ENCODE assay signal across 24 cellular contexts in the genomic region with DNA sequence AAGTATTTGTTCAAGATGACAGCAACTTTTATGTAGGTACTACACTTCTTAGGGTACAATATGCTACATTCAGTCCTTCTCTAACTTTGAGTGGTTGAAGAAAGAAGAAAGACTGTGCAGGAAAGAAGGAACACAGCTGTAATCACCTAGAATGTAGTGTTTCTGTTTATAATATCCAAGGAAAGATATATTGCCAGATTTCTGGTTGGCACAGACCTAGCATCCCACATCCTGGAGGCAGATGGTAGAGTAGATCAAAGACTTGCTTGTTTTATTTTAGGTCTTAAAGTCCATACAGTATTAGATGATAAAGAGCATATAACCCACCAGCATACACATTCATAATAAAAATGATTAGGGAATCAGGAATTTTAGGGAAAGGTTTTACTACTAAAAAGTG. TPM values are rescaled to one million over a fixed set of nuclear protein-coding genes. Genes with fewer than 3 reads are reported as not detected.
DNase-seq lines count a peak whose midpoint lies in the region; ATAC-seq and TF ChIP-seq lines count a peak whose summit lies in the region.
"Had no signal": no experiment of that assay in that cellular context is flagged by ENCODE, and none has a peak within 500 bp of the region (broad histone marks: within the 10 kb centered on the region; RNA-seq: fewer than 3 reads in every experiment).

No MANE protein-coding gene starts in this region.

- peak overlapping the region; percentile 1 for H2AFZ ChIP-seq in HCT116 (ENCODE audit: low read depth, low read length, poor library complexity, severe bottlenecking)

- no peak for ATAC-seq in HCT116

- no peaks in the 10 kb centered on the region for H3K9me2 ChIP-seq in HCT116 (ENCODE audit: insufficient read depth)

- H3K27ac ChIP-seq in 22Rv1 (peak overlapping the region; percentile 35), HCT116 (ENCODE audit: low read depth, low read length) (no peak overlapping the region), testis (no peak overlapping the region), stomach (no peak overlapping the region)
- H3K27ac ChIP-seq: BLaER1 had no signal

- TF ChIP-seq EP300 in stomach (IDR thresholded peaks at IDR 0.05): no peak

- CTCF ChIA-PET in HCT116 (lab: Charles Lee): no interaction called here

- no peak overlapping the region for H3K9ac ChIP-seq in HCT116 (ENCODE audit: low read length)
- H3K9ac ChIP-seq: BLaER1 had no signal

- no peaks in the 10 kb centered on the region for H3K9me3 ChIP-seq in HCT116 (ENCODE audit: control insufficient read depth in 1 of 2, insufficient read depth in 1 of 2, low read depth in 1 of 2, low read length in 2 of 2)
- H3K9me3 ChIP-seq in testis: no peaks in the 10 kb centered on the region
- no peaks in the 10 kb centered on the region for H3K9me3 ChIP-seq in stomach
- H3K9me3 ChIP-seq: BE2C, BLaER1 had no signal

- H3K4me1 ChIP-seq in HCT116 (ENCODE audit: control insufficient read depth in 1 of 2, insufficient read depth in 2 of 2, low read length in 2 of 2) (no peaks in the 10 kb centered on the region), testis (no peaks in the 10 kb centered on the region), stomach (peaks cover 0 to 6% (median 0%) of the 10 kb centered on the region in 4 donors)
- H3K4me1 ChIP-seq: BE2C, BLaER1 had no signal

- H4K20me1 ChIP-seq in HCT116 (ENCODE audit: insufficient read depth): no peaks in the 10 kb centered on the region
- H4K20me1 ChIP-seq: BLaER1 had no signal

- DNase-seq in HCT116 (ENCODE audit: low read depth, low spot score): no peak
- DNase-seq in cerebellar cortex (ENCODE audit: low spot score): peak; percentile 58
- DNase-seq in stimulated activated CD4-positive, alpha-beta T cell treated with anti-CD3 and anti-CD28 coated beads, Interleukin-15, amount 100 ng/mL, for 24 hours: no peak
- no peak for DNase-seq in testis
- DNase-seq in stomach: no peak
- DNase-seq: 8988T; ACHN; BE2C; CD4-positive, alpha-beta memory T cell; CD4-positive, CD25-positive, alpha-beta regulatory T cell; CD8-positive, alpha-beta memory T cell; COR-L47; DMS 273 treated with DMSO at 0.1 percent for 48 hours; DMS153; DMS53; DMS79; DND-41; EL; GF-D8 had no signal

- POLR2A ChIA-PET in HCT116 (lab: Charles Lee): no interaction called here

- H3K27me3 ChIP-seq in HCT116 (ENCODE audit: insufficient read depth, low read length): no peaks in the 10 kb centered on the region
- H3K27me3 ChIP-seq in testis: no peaks in the 10 kb centered on the region
- no peaks in the 10 kb centered on the region for H3K27me3 ChIP-seq in stomach
- H3K27me3 ChIP-seq: BE2C, BLaER1 had no signal

- no peak overlapping the region for H3K4me3 ChIP-seq in HCT116 (replicated peaks in 1 of 2; ENCODE audit: low read depth in 1 of 2, low read length in 2 of 2)
- no peak overlapping the region for H3K4me3 ChIP-seq in testis
- H3K4me3 ChIP-seq in stomach: no peak overlapping the region
- H3K4me3 ChIP-seq: BLaER1 had no signal

- TF ChIP-seq POLR2A in HCT116 (IDR thresholded peaks at IDR 0.05; ENCODE audit: borderline replicate concordance, extremely low read depth, insufficient read depth, insufficient read length): no peak
- no peak for TF ChIP-seq POLR2A in testis (IDR thresholded peaks at IDR 0.05)
- no peak for TF ChIP-seq POLR2A in stomach (IDR thresholded peaks at IDR 0.05)

- H3K79me2 ChIP-seq in HCT116 (ENCODE audit: insufficient read depth, low read length): no peaks in the 10 kb centered on the region

- TF ChIP-seq CTCF in 22Rv1 (IDR thresholded peaks at IDR 0.05): no peak
- TF ChIP-seq CTCF in HCT116 (IDR thresholded peaks at IDR 0.05 in 2 of 3, conservative IDR thresholded peaks at IDR 0.05 in 1 of 3; ENCODE audit: borderline replicate concordance in 1 of 3, insufficient read depth in 1 of 3, low read depth in 2 of 3, low read length in 2 of 3): no peak
- TF ChIP-seq CTCF in testis (IDR thresholded peaks at IDR 0.05): no peak
- no peak for TF ChIP-seq CTCF in stomach (IDR thresholded peaks at IDR 0.05)

- no TSS peak for BruUV-seq in HCT116 (replicated peaks; lab: Mats Ljungman, UMichigan)

- H3K4me2 ChIP-seq in HCT116 (ENCODE audit: low read length): no peak overlapping the region
- H3K4me2 ChIP-seq: BLaER1 had no signal

- H3K36me3 ChIP-seq in HCT116 (ENCODE audit: control insufficient read depth in 1 of 2, insufficient read depth in 2 of 2, low read length in 2 of 2): no peaks in the 10 kb centered on the region
- H3K36me3 ChIP-seq in testis (ENCODE audit: low read depth, missing control alignments): no peaks in the 10 kb centered on the region
- H3K36me3 ChIP-seq in stomach: no peaks in the 10 kb centered on the region
- H3K36me3 ChIP-seq: BE2C, BLaER1 had no signal

- TF ChIP-seq RAD21 in HCT116 (IDR thresholded peaks at IDR 0.05; ENCODE audit: low read depth): no peak

- RAD21 ChIA-PET in HCT116 (lab: Charles Lee; ENCODE audit: low non-redundant PET in 1 of 2, low total read pairs in 2 of 2, uncharacterized antibody in 2 of 2, unreplicated experiment in 2 of 2): no interaction called here

- intact Hi-C loops in HCT116 (cut with micrococcal nuclease): no loop called here
- intact Hi-C loops in testis (cut with DNase I; ENCODE audit: low total_unique reads): no loop called here
- intact Hi-C loops in stomach (cut with DNase I; ENCODE audit: low total_unique reads): no loop called here

TF ChIP-seq in HCT116, 20 proteins besides CTCF, POLR2A, EP300 and RAD21:
- TF ChIP-seq, protein P1, sequence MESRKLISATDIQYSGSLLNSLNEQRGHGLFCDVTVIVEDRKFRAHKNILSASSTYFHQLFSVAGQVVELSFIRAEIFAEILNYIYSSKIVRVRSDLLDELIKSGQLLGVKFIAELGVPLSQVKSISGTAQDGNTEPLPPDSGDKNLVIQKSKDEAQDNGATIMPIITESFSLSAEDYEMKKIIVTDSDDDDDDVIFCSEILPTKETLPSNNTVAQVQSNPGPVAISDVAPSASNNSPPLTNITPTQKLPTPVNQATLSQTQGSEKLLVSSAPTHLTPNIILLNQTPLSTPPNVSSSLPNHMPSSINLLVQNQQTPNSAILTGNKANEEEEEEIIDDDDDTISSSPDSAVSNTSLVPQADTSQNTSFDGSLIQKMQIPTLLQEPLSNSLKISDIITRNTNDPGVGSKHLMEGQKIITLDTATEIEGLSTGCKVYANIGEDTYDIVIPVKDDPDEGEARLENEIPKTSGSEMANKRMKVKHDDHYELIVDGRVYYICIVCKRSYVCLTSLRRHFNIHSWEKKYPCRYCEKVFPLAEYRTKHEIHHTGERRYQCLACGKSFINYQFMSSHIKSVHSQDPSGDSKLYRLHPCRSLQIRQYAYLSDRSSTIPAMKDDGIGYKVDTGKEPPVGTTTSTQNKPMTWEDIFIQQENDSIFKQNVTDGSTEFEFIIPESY (IDR thresholded peaks at IDR 0.05; ENCODE audit: extremely low read depth, insufficient replicate concordance, low read length): no peak
- TF ChIP-seq, protein P2, sequence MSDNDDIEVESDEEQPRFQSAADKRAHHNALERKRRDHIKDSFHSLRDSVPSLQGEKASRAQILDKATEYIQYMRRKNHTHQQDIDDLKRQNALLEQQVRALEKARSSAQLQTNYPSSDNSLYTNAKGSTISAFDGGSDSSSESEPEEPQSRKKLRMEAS (IDR thresholded peaks at IDR 0.05): no peak
- no peak for TF ChIP-seq SIN3A (IDR thresholded peaks at IDR 0.05; ENCODE audit: low read depth)

RNA-seq across cellular contexts. Expression of a gene that starts 13.3 kb away (rescaled TPM):
- not detected for total RNA-seq in HCT116 (2021; ENCODE audit: unreplicated experiment)
- not detected in 2 replicates for polyA plus RNA-seq in HCT116 (2012)
- total RNA-seq in testis: not detected
- polyA plus RNA-seq in testis (ENCODE audit: insufficient read depth, low read depth, low replicate concordance): not detected
- 1 to 10 TPM in 1 of 5 donors, not detected in 4; 2.8 TPM for total RNA-seq in stomach
- not detected for polyA plus RNA-seq in stomach
- total RNA-seq: CD4-positive, alpha-beta memory T cell; CD4-positive, CD25-positive, alpha-beta regulatory T cell; CD8-positive, alpha-beta memory T cell; Daoy had no signal
- polyA plus RNA-seq: AG04450; CD14-positive monocyte; CD4-positive, alpha-beta memory T cell; CD4-positive, CD25-positive, alpha-beta regulatory T cell; CD8-positive, alpha-beta memory T cell had no signal

RNA-seq across cellular contexts. Expression of a gene that starts 22.8 kb away (rescaled TPM):
- total RNA-seq in HCT116 (2021; ENCODE audit: unreplicated experiment) (2.4 TPM), testis (1 to 10 TPM; 3.9 TPM), stomach (10 to 100 TPM in 4 of 5 donors, 1 to 10 TPM in 1; 4.5 to 24.0 (median 14.6) TPM)
- 1.2 and 1.5 TPM in 2 replicates for polyA plus RNA-seq in HCT116 (2012)
- polyA plus RNA-seq in testis (ENCODE audit: insufficient read depth, low read depth, low replicate concordance) (3.6 TPM), stomach (10 to 100 TPM in 2 of 3 donors, 1 to 10 TPM in 1; 6.2 to 34.2 (median 18.8) TPM)
- total RNA-seq: CD4-positive, alpha-beta memory T cell; CD4-positive, CD25-positive, alpha-beta regulatory T cell had no signal
- polyA plus RNA-seq: CD4-positive, alpha-beta memory T cell; CD8-positive, alpha-beta memory T cell had no signal
